Comparison of ENCODE assay signal across 8 cellular contexts in the genomic region with DNA sequence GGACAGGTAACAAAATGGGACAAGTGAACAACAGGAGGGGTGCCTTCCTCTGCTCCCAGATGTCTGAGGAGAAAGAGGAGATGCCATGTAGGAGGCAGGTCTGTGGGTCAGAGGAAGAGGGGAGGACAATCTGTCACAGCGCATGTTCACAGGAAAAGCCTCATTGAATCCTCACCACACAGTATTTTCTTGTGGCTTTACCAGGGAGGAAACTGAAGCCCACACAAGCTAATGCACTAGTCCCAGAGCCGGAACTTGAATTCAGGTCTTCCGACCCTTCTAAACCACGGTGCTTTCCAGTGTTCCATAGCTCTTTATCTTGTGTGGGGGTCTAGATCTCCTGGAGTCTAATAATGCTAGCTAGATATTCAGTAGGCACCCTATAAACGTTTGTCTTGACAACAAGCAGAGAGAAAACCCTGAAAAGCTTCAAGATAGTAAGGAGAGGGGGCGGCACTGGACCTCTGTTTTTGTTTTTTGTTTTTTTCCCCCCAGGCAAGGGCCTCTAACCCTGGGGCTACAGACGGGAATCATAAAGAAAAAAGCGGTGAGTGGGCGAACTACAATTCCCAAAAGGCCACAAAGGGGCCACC. TPM values are rescaled to one million over a fixed set of nuclear protein-coding genes. Genes with fewer than 3 reads are reported as not detected.
A peak's percentile ranks its signal among the peaks of the same experiment; 100 is the strongest.
DNase-seq lines count a peak whose midpoint lies in the region; ATAC-seq and TF ChIP-seq lines count a peak whose summit lies in the region.

No MANE protein-coding gene starts in this region.

- H3K36me3 ChIP-seq in Loucy (ENCODE audit: insufficient read depth, low read length), result peaks cover 26% of the 10 kb centered on the region; the same call in 1 of the 2 replicates

- no peaks in the 10 kb centered on the region for H3K9me3 Mint-ChIP-seq in activated T-cell treated with anti-CD3 and anti-CD28 coated beads, Interleukin-2, amount 50 U/mL, for 72 hours
- H3K9me3 Mint-ChIP-seq in MCF 10A (ENCODE audit: unreplicated experiment) (no peaks in the 10 kb centered on the region), naive B cell (peaks cover 0 to 5% (median 0%) of the 10 kb centered on the region in 7 donors)

- peaks cover 35% of the 10 kb centered on the region for H3K27me3 Mint-ChIP-seq in activated T-cell treated with anti-CD3 and anti-CD28 coated beads, Interleukin-2, amount 50 U/mL, for 72 hours (ENCODE audit: low read depth)
- H3K27me3 Mint-ChIP-seq in MCF 10A (ENCODE audit: insufficient read depth, unreplicated experiment) (no peaks in the 10 kb centered on the region), naive B cell (peaks cover 10 to 21% (median 15%) of the 10 kb centered on the region in 3 donors)

- H3K4me3 Mint-ChIP-seq in activated T-cell treated with anti-CD3 and anti-CD28 coated beads, Interleukin-2, amount 50 U/mL, for 72 hours, result peak overlapping the region; percentile 93 to 100
- H3K4me3 Mint-ChIP-seq in MCF 10A (ENCODE audit: unreplicated experiment) (peak overlapping the region; percentile 98), naive B cell (peak overlapping the region; percentile 96 to 99 (median 98))

- H4K20me1 ChIP-seq in Loucy (ENCODE audit: insufficient read depth, low read length, poor library complexity, severe bottlenecking), result peaks cover 37% of the 10 kb centered on the region

- H3K4me2 ChIP-seq in Loucy (ENCODE audit: low read depth, low read length, poor library complexity, severe bottlenecking), result peak overlapping the region; percentile 95

- peak overlapping the region; percentile 67 for H2AFZ ChIP-seq in Loucy (ENCODE audit: low read length)

- H3K9ac ChIP-seq in Loucy (ENCODE audit: low read depth, low read length, poor library complexity, severe bottlenecking), result peak overlapping the region; percentile 94

- DNase-seq in activated T-cell treated with anti-CD3 and anti-CD28 coated beads, Interleukin-2, amount 50 U/mL, for 72 hours, result no peak
- no peak for DNase-seq in activated T-cell treated with anti-CD3 and anti-CD28 coated beads, Interleukin-2, amount 50 U/mL, for 48 hours
- DNase-seq in MCF 10A (ENCODE audit: unreplicated experiment), result no peak
- no peak for DNase-seq in naive B cell
- no peak for DNase-seq in HuH-7 (ENCODE audit: low spot score)
- no peak for DNase-seq in inferior parietal cortex (ENCODE audit: extremely low spot score)
- DNase-seq in NCI-H128 (lab: John Stamatoyannopoulos, UW; ENCODE audit: unreplicated experiment), result no peak

- POLR2A ChIA-PET in MCF 10A (lab: Yijun Ruan, JAX), result interaction anchor here (0.6 to 3.1 kb wide), 14 partner anchors 9 to 484 kb away, joined by 3 to 37 read pairs (median 4); partner anchors contain the start of genes NEMP1 and STAT6

- H3K4me1 ChIP-seq in Loucy (ENCODE audit: insufficient read depth, low read length, poor library complexity, severe bottlenecking), result peaks cover 44% of the 10 kb centered on the region

- TF ChIP-seq CTCF in Loucy (conservative IDR thresholded peaks at IDR 0.05; ENCODE audit: low read length) (no peak), MCF 10A (IDR thresholded peaks at IDR 0.05; ENCODE audit: unreplicated experiment) (peak; percentile 13)

- intact Hi-C loops in MCF 10A (cut with micrococcal nuclease), result no loop called here

- peaks cover 44% of the 10 kb centered on the region for H3K79me2 ChIP-seq in Loucy (ENCODE audit: insufficient read depth, low read length)

- peaks cover 70% of the 10 kb centered on the region for H3K4me1 Mint-ChIP-seq in activated T-cell treated with anti-CD3 and anti-CD28 coated beads, Interleukin-2, amount 50 U/mL, for 72 hours (ENCODE audit: low read depth)
- H3K4me1 Mint-ChIP-seq in MCF 10A (ENCODE audit: insufficient read depth, unreplicated experiment) (peaks cover 20% of the 10 kb centered on the region), naive B cell (peaks cover 58 to 88% (median 80%) of the 10 kb centered on the region in 3 donors)

- BruUV-seq in MCF 10A (replicated peaks; lab: Mats Ljungman, UMichigan), result TSS peak; percentile 89

- no peaks in the 10 kb centered on the region for H3K27me3 ChIP-seq in Loucy (ENCODE audit: insufficient read depth, low read length, poor library complexity, severe bottlenecking)

- H3K27ac Mint-ChIP-seq in activated T-cell treated with anti-CD3 and anti-CD28 coated beads, Interleukin-2, amount 50 U/mL, for 72 hours, result peak overlapping the region; percentile 100
- peak overlapping the region; percentile 99 for H3K27ac Mint-ChIP-seq in MCF 10A (ENCODE audit: low read depth, unreplicated experiment)
- peak overlapping the region; percentile 93 to 97 (median 96) for H3K27ac Mint-ChIP-seq in naive B cell

- no peaks in the 10 kb centered on the region for H3K9me3 ChIP-seq in Loucy (ENCODE audit: insufficient read depth, low read depth, low read length)

- peak; percentile 8 to 23 for ATAC-seq in activated T-cell treated with anti-CD3 and anti-CD28 coated beads, Interleukin-2, amount 50 U/mL, for 72 hours (replicated peaks in 1 of 2)
- no peak for ATAC-seq in naive B cell (ENCODE audit: low read depth in 2 of 2)

- CTCF ChIA-PET in MCF 10A (lab: Yijun Ruan, JAX), result interaction anchor here (0.6 to 10.2 kb wide), 12 partner anchors 10 to 230 kb away, joined by 3 to 152 read pairs (median 4); no protein-coding TSS in a partner anchor

- peak overlapping the region; percentile 87 for H3K4me3 ChIP-seq in Loucy (ENCODE audit: low read length, poor library complexity, severe bottlenecking)

- H3K9me2 ChIP-seq in Loucy (replicated peaks; ENCODE audit: low read depth, low read length), result no peaks in the 10 kb centered on the region

- peaks cover 29 to 31% of the 10 kb centered on the region in 2 donors for H3K36me3 Mint-ChIP-seq in activated T-cell treated with anti-CD3 and anti-CD28 coated beads, Interleukin-2, amount 50 U/mL, for 72 hours (ENCODE audit: insufficient read depth in 2 of 2)
- H3K36me3 Mint-ChIP-seq in MCF 10A (ENCODE audit: insufficient read depth, unreplicated experiment), result peaks cover 47% of the 10 kb centered on the region
- peaks cover 1 to 23% of the 10 kb centered on the region in 2 donors for H3K36me3 Mint-ChIP-seq in naive B cell

- H3F3A ChIP-seq in Loucy (ENCODE audit: low read depth), result no peaks in the 10 kb centered on the region

RNA-seq across cellular contexts. Expression of gene SHMT2, which starts 0.4 kb away (rescaled TPM):
- total RNA-seq in activated T-cell treated with anti-CD3 and anti-CD28 coated beads, Interleukin-2, amount 50 U/mL, for 72 hours, result 100 to 1,000 TPM; 507 to 550 TPM
- total RNA-seq in MCF 10A (2022), result 375 and 421 TPM in 2 replicates
- 100 to 1,000 TPM; 160 to 183 (median 173) TPM for polyA plus RNA-seq in naive B cell (ENCODE audit: low read depth in 6 of 6)

RNA-seq across cellular contexts. Expression of gene NXPH4, which starts 12.5 kb away (rescaled TPM):
- total RNA-seq in activated T-cell treated with anti-CD3 and anti-CD28 coated beads, Interleukin-2, amount 50 U/mL, for 72 hours, result 1 to 10 TPM; 1.5 to 2.3 TPM
- 2.2 and 2.8 TPM in 2 replicates for total RNA-seq in MCF 10A (2022)
- 1 to 10 TPM; 1.2 to 4.9 (median 2.8) TPM for polyA plus RNA-seq in naive B cell (ENCODE audit: low read depth in 6 of 6)

RNA-seq across cellular contexts. Expression of gene STAC3, which starts 21.9 kb away (rescaled TPM):
- total RNA-seq in activated T-cell treated with anti-CD3 and anti-CD28 coated beads, Interleukin-2, amount 50 U/mL, for 72 hours, result 1 to 10 TPM; 3.5 to 4.2 TPM
- total RNA-seq in MCF 10A (2022), result 2.5 and 2.8 TPM in 2 replicates
- polyA plus RNA-seq in naive B cell (ENCODE audit: low read depth in 6 of 6), result under 1 TPM in 4 of 6 donors, not detected in 2; 0.32 to 0.43 (median 0.38) TPM

Comparison
In these comparisons a context has a peak if more than half of its experiments do, and no peak if none do; other contexts are left out.
1. ATAC-seq: peak in activated T-cell treated with anti-CD3 and anti-CD28 coated beads, Interleukin-2, amount 50 U/mL, for 72 hours (2 of 2); none in naive B cell (0 of 2).
2. Peak in every context shown above with its lines, with median percentiles within 50 percentile points of each other: H3K27ac Mint-ChIP-seq and H3K4me3 Mint-ChIP-seq.